Comparison of ENCODE assay signal across 10 cellular contexts in the genomic region with DNA sequence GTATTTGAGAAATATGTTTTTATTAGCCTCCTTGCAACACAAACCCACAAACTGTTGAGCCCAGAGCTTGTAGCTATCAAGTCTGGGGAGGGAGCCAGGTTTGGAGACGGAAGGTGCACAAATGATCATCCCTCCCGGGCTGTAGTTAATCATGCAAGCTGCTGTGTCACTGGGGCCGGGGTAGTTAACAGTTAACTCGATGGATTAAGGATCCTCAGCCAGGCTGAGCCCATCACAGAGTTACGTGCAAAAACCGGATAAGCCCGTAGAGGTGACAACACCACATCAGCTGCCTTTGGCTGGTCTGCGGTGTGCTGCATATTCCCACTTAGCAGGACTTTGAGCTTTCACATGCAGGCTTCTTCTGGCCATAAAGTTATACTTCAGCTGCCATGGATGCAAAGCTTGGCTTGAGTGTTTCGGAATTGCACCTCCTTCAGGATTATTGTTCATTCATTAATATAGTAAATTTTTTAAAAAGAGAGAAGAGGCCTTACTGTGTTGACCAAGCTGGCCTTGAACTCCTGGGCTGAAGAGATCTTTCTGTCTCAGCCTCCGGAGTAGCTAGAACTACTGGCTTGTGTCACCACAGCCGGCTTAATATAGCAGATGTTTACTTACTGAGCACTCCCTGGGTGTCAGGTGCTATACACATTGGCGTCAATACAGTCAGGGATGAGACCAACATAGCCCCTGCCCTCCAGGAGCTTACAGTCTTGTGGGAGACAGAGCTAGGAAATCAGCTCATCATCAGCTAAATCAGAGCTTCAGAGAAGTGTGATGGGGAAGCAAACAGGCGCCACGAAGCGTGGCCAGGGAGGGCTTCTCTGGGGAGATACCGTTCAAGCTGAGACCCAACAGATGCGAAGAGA.
DNase-seq lines count a peak whose midpoint lies in the region; ATAC-seq lines count a peak whose summit lies in the region.
"Had no signal": no experiment of that assay in that cellular context is flagged by ENCODE, and none has a peak within 500 bp of the region (broad histone marks: within the 10 kb centered on the region; RNA-seq: fewer than 3 reads in every experiment).

No MANE protein-coding gene starts in this region.

- H3K27me3 Mint-ChIP-seq in central memory CD8-positive, alpha-beta T cell, result no peaks in the 10 kb centered on the region

- peak; percentile 95 for DNase-seq in Caki2 (ENCODE audit: low read depth)
- no peak for DNase-seq in central memory CD8-positive, alpha-beta T cell (ENCODE audit: low spot score in 2 of 2)
- no peak for DNase-seq in NCI-H446 treated with DMSO at 0.1 percent for 48 hours (lab: John Stamatoyannopoulos, UW)
- no peak for DNase-seq in H7
- no peak for DNase-seq in stimulated activated CD4-positive, alpha-beta T cell treated with anti-CD3 and anti-CD28 coated beads, Interleukin-2, amount 100 ng/mL, for 48 hours
- no peak for DNase-seq in NCI-H1417 treated with DMSO at 0.1 percent for 48 hours (lab: John Stamatoyannopoulos, UW)
- DNase-seq: activated naive CD4-positive, alpha-beta T cell treated with anti-CD3 and anti-CD28 coated beads for 36 hours; right cardiac atrium had no signal

- peak overlapping the region; percentile 50 for H3K27ac Mint-ChIP-seq in central memory CD8-positive, alpha-beta T cell (ENCODE audit: low read depth)

- peaks cover 8% of the 10 kb centered on the region for H3K36me3 Mint-ChIP-seq in central memory CD8-positive, alpha-beta T cell (ENCODE audit: insufficient read depth)

- peak; percentile 0 for ATAC-seq in HG03439 (IDR thresholded peaks at IDR 0.05; ENCODE audit: unreplicated experiment)
- no peak for ATAC-seq in central memory CD8-positive, alpha-beta T cell (replicated peaks; ENCODE audit: extremely low read depth, poor library complexity, severe bottlenecking)

- H3K9me3 Mint-ChIP-seq in central memory CD8-positive, alpha-beta T cell, result no peaks in the 10 kb centered on the region
- H3K9me3 Mint-ChIP-seq: activated naive CD4-positive, alpha-beta T cell treated with anti-CD3 and anti-CD28 coated beads for 36 hours had no signal

- no peaks in the 10 kb centered on the region for H3K9me3 ChIP-seq in muscle layer of duodenum (ENCODE audit: control insufficient read depth in 1 of 2, low read length in 2 of 2)

- peaks cover 27% of the 10 kb centered on the region for H3K4me1 Mint-ChIP-seq in central memory CD8-positive, alpha-beta T cell

- H3K4me3 Mint-ChIP-seq in central memory CD8-positive, alpha-beta T cell, result no peak overlapping the region
- H3K4me3 Mint-ChIP-seq: activated naive CD4-positive, alpha-beta T cell treated with anti-CD3 and anti-CD28 coated beads for 36 hours had no signal

- peaks cover 18 to 21% of the 10 kb centered on the region in 2 donors for H3K4me1 ChIP-seq in muscle layer of duodenum (ENCODE audit: control insufficient read depth in 1 of 2, insufficient read depth in 2 of 2, low read length in 2 of 2)

- H3K27ac ChIP-seq in muscle layer of duodenum (ENCODE audit: low read length), result peak overlapping the region; percentile 83

- H3K36me3 ChIP-seq in muscle layer of duodenum (ENCODE audit: control insufficient read depth in 1 of 2, insufficient read depth in 2 of 2, low read length in 2 of 2), result peaks cover 0 to 4% of the 10 kb centered on the region in 2 donors
- no peaks in the 10 kb centered on the region for H3K36me3 ChIP-seq in H7 (replicated peaks; ENCODE audit: control insufficient read depth, insufficient read depth, low read length)

- no peaks in the 10 kb centered on the region for H3K27me3 ChIP-seq in muscle layer of duodenum (ENCODE audit: low read depth, low read length)
- H3K27me3 ChIP-seq in H7 (ENCODE audit: control insufficient read depth, insufficient read depth, low read length), result no peaks in the 10 kb centered on the region

- no peak overlapping the region for H3K4me3 ChIP-seq in muscle layer of duodenum (ENCODE audit: low read depth in 1 of 2, low read length in 2 of 2)
- H3K4me3 ChIP-seq in H7 (ENCODE audit: insufficient read depth, low read depth, low read length), result no peak overlapping the region

- in situ Hi-C loops in Caki2 (cut with HindIII; ENCODE audit: low pct_unique_long_range_greater_than_20kb, low sequenced_read_pairs), result no loop called here
